Comparison of ENCODE assay signal across 9 cellular contexts in genomic region chr22:35349704-35350538, GRCh38. TPM values are rescaled to one million over a fixed set of nuclear protein-coding genes. Genes with fewer than 3 reads are reported as not detected.
A peak's percentile ranks its signal among the peaks of the same experiment; 100 is the strongest.
DNase-seq lines count a peak whose midpoint lies in the region; ATAC-seq, FAIRE-seq and TF ChIP-seq lines count a peak whose summit lies in the region.
"Had no signal": no experiment of that assay in that cellular context is flagged by ENCODE, and none has a peak within 500 bp of the region (broad histone marks: within the 10 kb centered on the region; RNA-seq: fewer than 3 reads in every experiment).

No MANE protein-coding gene starts in this region.

- POLR2A ChIA-PET in CD8-positive, alpha-beta T cell (lab: Charles Lee), result no interaction called here

- no peaks in the 10 kb centered on the region for H3K27me3 ChIP-seq in CD8-positive, alpha-beta T cell (ENCODE audit: insufficient read depth, low read length)
- H3K27me3 ChIP-seq in dorsolateral prefrontal cortex (no peaks in the 10 kb centered on the region), pancreas (no peaks in the 10 kb centered on the region)

- no peaks in the 10 kb centered on the region for H3K36me3 ChIP-seq in CD8-positive, alpha-beta T cell (ENCODE audit: insufficient read depth, low read length)
- peaks cover 0 to 12% (median 0%) of the 10 kb centered on the region in 3 donors for H3K36me3 ChIP-seq in pancreas

- peaks cover 23% of the 10 kb centered on the region for H3K36me3 Mint-ChIP-seq in CD8-positive, alpha-beta T cell

- H3K4me1 ChIP-seq in CD8-positive, alpha-beta T cell (ENCODE audit: insufficient read depth, low read length), result peaks cover 14% of the 10 kb centered on the region
- H3K4me1 ChIP-seq in pancreas, result peaks cover 0 to 12% (median 8%) of the 10 kb centered on the region in 3 donors

- intact Hi-C loops in CD8-positive, alpha-beta T cell (cut with DNase I, micrococcal nuclease), result loop anchor here (1.0 to 10.0 kb wide), 5 partner anchors 233 to 830 kb away; no protein-coding TSS in a partner anchor
- intact Hi-C loops in dorsolateral prefrontal cortex (cut with DNase I) (loop anchor here (2.0 to 5.0 kb wide), 4 partner anchors 232 to 772 kb away; no protein-coding TSS in a partner anchor), pancreas (cut with DNase I) (loop anchor here in 2 of 3 donors (5.0 to 10.0 kb wide), 2 partner anchors 232 to 235 kb away; no protein-coding TSS in a partner anchor)

- no peaks in the 10 kb centered on the region for H3K9me3 Mint-ChIP-seq in CD8-positive, alpha-beta T cell

- no peak for DNase-seq in CD8-positive, alpha-beta T cell
- peak; percentile 17 for DNase-seq in NCI-H146 treated with DMSO at 0.1 percent for 48 hours (lab: John Stamatoyannopoulos, UW; ENCODE audit: unreplicated experiment)
- no peak for DNase-seq in dorsolateral prefrontal cortex
- peak in 1 of 6 donors; percentile 55 for DNase-seq in pancreas
- DNase-seq in NOMO-1 treated with dmso at 0.1 percent for 144 hours (lab: John Stamatoyannopoulos, UW; ENCODE audit: unreplicated experiment), result no peak
- DNase-seq in CD1c-positive myeloid dendritic cell (ENCODE audit: extremely low spot score), result no peak
- DNase-seq in ecto neural progenitor cell (ENCODE audit: low spot score), result no peak
- no peak for DNase-seq in HUDEP-2 (lab: John Stamatoyannopoulos, UW; ENCODE audit: unreplicated experiment in 76 of 76)

- CTCF ChIA-PET in CD8-positive, alpha-beta T cell (lab: Charles Lee), result interaction anchor here (0.6 to 5.1 kb wide), 12 partner anchors 9 to 775 kb away, joined by 3 to 64 read pairs (median 6); no protein-coding TSS in a partner anchor

- WGBS in pancreas, 2 donors, result 52 to 63% methylated on average over 15 to 17 of the region's 17 CpGs

- H3K9me3 ChIP-seq in CD8-positive, alpha-beta T cell (ENCODE audit: low read length), result no peaks in the 10 kb centered on the region
- no peaks in the 10 kb centered on the region for H3K9me3 ChIP-seq in pancreas

- H3K27ac ChIP-seq in CD8-positive, alpha-beta T cell (ENCODE audit: low read depth, low read length), result no peak overlapping the region
- H3K27ac ChIP-seq in dorsolateral prefrontal cortex (peak overlapping the region in 38 of 59 donors; percentile 12 to 87 (median 69)), pancreas (peak overlapping the region in 2 of 4 donors; percentile 44 to 50)
- H3K27ac ChIP-seq: epithelial cell of prostate had no signal

- no peak for FAIRE-seq in pancreas (lab: Jason Lieb, UNC)

- H3K4me3 ChIP-seq in CD8-positive, alpha-beta T cell (ENCODE audit: low read depth, low read length), result no peak overlapping the region
- H3K4me3 ChIP-seq in dorsolateral prefrontal cortex, result peak overlapping the region in 14 of 59 donors; percentile 58 to 76 (median 70)
- H3K4me3 ChIP-seq in pancreas, result peak overlapping the region in 1 of 4 donors; percentile 60

- peaks cover 6% of the 10 kb centered on the region for H3K27me3 Mint-ChIP-seq in CD8-positive, alpha-beta T cell (ENCODE audit: low read depth)

- no peak for ATAC-seq in CD8-positive, alpha-beta T cell
- peak; percentile 2 to 10 (median 6) for ATAC-seq in pancreas

- peaks cover 20% of the 10 kb centered on the region for H3K4me1 Mint-ChIP-seq in CD8-positive, alpha-beta T cell (ENCODE audit: low read depth)

- TF ChIP-seq CTCF in CD8-positive, alpha-beta T cell (IDR thresholded peaks at IDR 0.05), result no peak
- no peak for TF ChIP-seq CTCF in dorsolateral prefrontal cortex (IDR thresholded peaks at IDR 0.05 in 54 of 56, conservative IDR thresholded peaks at IDR 0.05 in 2 of 56; ENCODE audit: low read depth in 1 of 56, partially characterized antibody in 56 of 56)
- TF ChIP-seq CTCF in pancreas (IDR thresholded peaks at IDR 0.05), result no peak

- no peak overlapping the region for H3K27ac Mint-ChIP-seq in CD8-positive, alpha-beta T cell

- peak overlapping the region; percentile 79 for H3K4me3 Mint-ChIP-seq in CD8-positive, alpha-beta T cell

RNA-seq across cellular contexts. Expression of gene HMOX1, which starts 31.0 kb away (rescaled TPM):
- total RNA-seq in CD8-positive, alpha-beta T cell, result under 1 TPM; 0.52 to 0.83 TPM
- total RNA-seq in dorsolateral prefrontal cortex, result 10 to 100 TPM in 51 of 120 experiments, 1 to 10 TPM in 69; 1.5 to 40.4 (median 8.6) TPM
- total RNA-seq in pancreas, result 10 to 100 TPM in 2 of 6 donors, 1 to 10 TPM in 4; 1.8 to 15.9 (median 2.9) TPM
- 1 to 10 TPM; 5.2 to 7.1 TPM for polyA plus RNA-seq in pancreas

RNA-seq across cellular contexts. Expression of gene MCM5, which starts 50.0 kb away (rescaled TPM):
- 10 to 100 TPM; 29.3 to 32.0 TPM for total RNA-seq in CD8-positive, alpha-beta T cell
- total RNA-seq in dorsolateral prefrontal cortex (10 to 100 TPM in 93 of 120 experiments, 1 to 10 TPM in 27; 4.6 to 40.1 (median 13.6) TPM), pancreas (10 to 100 TPM in 5 of 6 donors, 1 to 10 TPM in 1; 9.3 to 17.7 (median 13.6) TPM)
- polyA plus RNA-seq in pancreas, result 1 to 10 TPM; 7.2 to 9.8 TPM

RNA-seq across cellular contexts. Expression of gene TOM1, which starts 50.2 kb away (rescaled TPM):
- 100 to 1,000 TPM; 166 to 170 TPM for total RNA-seq in CD8-positive, alpha-beta T cell
- total RNA-seq in dorsolateral prefrontal cortex (10 to 100 TPM; 51.2 to 90.3 (median 65.3) TPM), pancreas (10 to 100 TPM; 18.4 to 30.2 (median 20.2) TPM)
- 10 to 100 TPM; 28.3 to 33.7 TPM for polyA plus RNA-seq in pancreas
